17 cellular contexts compared by ENCODE assay signal in genomic region chr2:133412637-133413164, GRCh38.
A peak's percentile ranks its signal among the peaks of the same experiment; 100 is the strongest.
DNase-seq lines count a peak whose midpoint lies in the region; ATAC-seq and TF ChIP-seq lines count a peak whose summit lies in the region.
"Had no signal": no experiment of that assay in that cellular context is flagged by ENCODE, and none has a peak within 500 bp of the region (broad histone marks: within the 10 kb centered on the region; RNA-seq: fewer than 3 reads in every experiment).

No MANE protein-coding gene starts in this region.

- H3K79me1 ChIP-seq in IMR-90 (ENCODE audit: low read depth in 1 of 2, low read length in 2 of 2) (0 out of 4 replicates have a peak, but pooled peaks cover 0 to 6% of the 10 kb centered on the region in 2 experiments), trophoblast cell (ENCODE audit: low read length) (no peaks in the 10 kb centered on the region)

- no peak for TF ChIP-seq RAD21 in IMR-90 (IDR thresholded peaks at IDR 0.05; ENCODE audit: low read length)

- H2BK20ac ChIP-seq in IMR-90 (ENCODE audit: low read depth, low read length), result peak overlapping the region; percentile 43

- ATAC-seq in IMR-90 (ENCODE audit: low read depth) (peak; percentile 40), GM21526 (IDR thresholded peaks at IDR 0.05; ENCODE audit: low FRiP score, unreplicated experiment) (no peak)

- POLR2A ChIA-PET in IMR-90 (lab: Charles Lee; ENCODE audit: unreplicated experiment), result no interaction called here

- intact Hi-C loops in IMR-90 (cut with micrococcal nuclease), result loop anchor here (10.0 kb wide), 1 partner anchor 372 kb away; no protein-coding TSS in a partner anchor

- no peak overlapping the region for H2BK12ac ChIP-seq in trophoblast cell (ENCODE audit: low read length)

- H3K9ac ChIP-seq in IMR-90 (ENCODE audit: low read depth, low read length) (no peak overlapping the region), trophoblast cell (ENCODE audit: low read length) (peak overlapping the region; percentile 30)
- H3K9ac ChIP-seq: GM23248 had no signal

- BruUV-seq in IMR-90 (replicated peaks; lab: Mats Ljungman, UMichigan), result no TSS peak

- in situ Hi-C loops in IMR-90 (cut with MboI; ENCODE audit: low sequenced_read_pairs), result no loop called here

- dilution Hi-C loops in IMR-90 (cut with HindIII; ENCODE audit: low sequenced_read_pairs, unreplicated experiment), result no loop called here

- no peak overlapping the region for H3K27ac ChIP-seq in IMR-90 (ENCODE audit: insufficient read depth, low read length)
- no peak overlapping the region for H3K27ac ChIP-seq in trophoblast cell (ENCODE audit: low read depth, low read length)
- H3K27ac ChIP-seq: GM23248 had no signal

- no peak for TF ChIP-seq CTCF in IMR-90 (conservative IDR thresholded peaks at IDR 0.05; ENCODE audit: low read depth, low read length)

- H3K79me2 ChIP-seq in trophoblast cell (ENCODE audit: control insufficient read depth, insufficient read depth, low read length, poor library complexity), result no peaks in the 10 kb centered on the region

- H3K27me3 ChIP-seq in IMR-90 (ENCODE audit: control insufficient read depth, insufficient read depth, low read length) (no peaks in the 10 kb centered on the region), trophoblast cell (ENCODE audit: insufficient read depth, low read length) (no peaks in the 10 kb centered on the region)

- H2BK5ac ChIP-seq in IMR-90 (ENCODE audit: low read depth, low read length, poor library complexity, severe bottlenecking) (peak overlapping the region; percentile 9), trophoblast cell (ENCODE audit: low read depth, low read length, poor library complexity) (no peak overlapping the region)

- H4K8ac ChIP-seq in IMR-90 (ENCODE audit: low read depth in 2 of 2, low read length in 2 of 2) (peak overlapping the region in 1 of 2 experiments; percentile 8; a peak in 2 of 4 replicates), trophoblast cell (ENCODE audit: low read depth, low read length) (no peak overlapping the region)

- no peaks in the 10 kb centered on the region for H3K9me3 ChIP-seq in IMR-90 (ENCODE audit: control insufficient read depth, insufficient read depth, low read length)
- H3K9me3 ChIP-seq in trophoblast cell (ENCODE audit: insufficient read depth, low read depth, low read length), result peaks cover 2% of the 10 kb centered on the region

- H2AK9ac ChIP-seq in IMR-90 (replicated peaks; ENCODE audit: low read depth, low read length, poor library complexity), result no peak overlapping the region

- H3K36me3 ChIP-seq in IMR-90 (ENCODE audit: control insufficient read depth, insufficient read depth, low read length), result no peaks in the 10 kb centered on the region
- no peaks in the 10 kb centered on the region for H3K36me3 ChIP-seq in trophoblast cell (ENCODE audit: control insufficient read depth in 1 of 2, insufficient read depth in 2 of 2, low read length in 2 of 2)

- no peak overlapping the region for H2AFZ ChIP-seq in IMR-90 (replicated peaks; ENCODE audit: low read length, poor library complexity)
- no peak overlapping the region for H2AFZ ChIP-seq in trophoblast cell (ENCODE audit: insufficient read depth, low read length, poor library complexity)
- H2AFZ ChIP-seq: GM23248 had no signal

- 0 out of 2 replicates have a peak overlapping the region, but pooled peaks have one; percentile 4 for H3K56ac ChIP-seq in IMR-90 (ENCODE audit: extremely low read depth, insufficient read depth, low read length)

- H3K23ac ChIP-seq in IMR-90 (ENCODE audit: low read depth, low read length), result peak overlapping the region; percentile 31; the same call in 1 of the 2 replicates
- H3K23ac ChIP-seq in trophoblast cell (ENCODE audit: low read length), result no peak overlapping the region

- H3K4me2 ChIP-seq in IMR-90 (ENCODE audit: low read depth, low read length), result no peak overlapping the region
- no peak overlapping the region for H3K4me2 ChIP-seq in trophoblast cell (ENCODE audit: low read length)

- H4K91ac ChIP-seq in IMR-90 (ENCODE audit: insufficient read depth, low read depth, low read length) (peak overlapping the region; percentile 88), trophoblast cell (ENCODE audit: low read depth, low read length) (no peak overlapping the region)

- H3K4me1 ChIP-seq in IMR-90 (ENCODE audit: control insufficient read depth, insufficient read depth, low read length) (peaks cover 11% of the 10 kb centered on the region), trophoblast cell (ENCODE audit: control insufficient read depth in 1 of 2, insufficient read depth in 2 of 2, low read length in 2 of 2) (no peaks in the 10 kb centered on the region)

- no peaks in the 10 kb centered on the region for H4K20me1 ChIP-seq in IMR-90 (ENCODE audit: insufficient read depth, low read length)

- peak overlapping the region; percentile 81; the same call in 1 of the 2 replicates for H3K14ac ChIP-seq in IMR-90 (replicated peaks; ENCODE audit: low read depth, low read length)
- H3K14ac ChIP-seq in trophoblast cell (ENCODE audit: low read length), result no peak overlapping the region

- CTCF ChIA-PET in IMR-90 (lab: Yijun Ruan, JAX), result no interaction called here

- peak overlapping the region; percentile 79 for H3K18ac ChIP-seq in IMR-90 (ENCODE audit: low read depth, low read length)
- no peak overlapping the region for H3K18ac ChIP-seq in trophoblast cell (ENCODE audit: low read length)

- DNase-seq in IMR-90 (no peak), amniotic epithelial cell (ENCODE audit: low read depth) (peak; percentile 21), trophoblast cell (no peak), epidermal melanocyte (ENCODE audit: insufficient read length, low spot score) (no peak), RKO (ENCODE audit: low spot score) (no peak)
- DNase-seq: 8988T; C1 segment of cervical spinal cord; Calu3; CD4-positive, alpha-beta memory T cell; COR-L47; DMS53; DMS79 treated with DMSO at 0.1 percent for 48 hours; GF-D8; GM23248; H7; HCEC 1CT had no signal

- H4K12ac ChIP-seq in trophoblast cell (ENCODE audit: low read depth, low read length), result no peak overlapping the region

- H2BK120ac ChIP-seq in IMR-90 (ENCODE audit: low read depth, low read length), result peak overlapping the region; percentile 58
- no peak overlapping the region for H2BK120ac ChIP-seq in trophoblast cell (ENCODE audit: insufficient read depth, low read length, poor library complexity)

- no peak for TF ChIP-seq POLR2A in IMR-90 (IDR thresholded peaks at IDR 0.05; ENCODE audit: low read depth, low read length)

- peak overlapping the region; percentile 42; the same call in 1 of the 3 replicates for H2BK15ac ChIP-seq in IMR-90 (ENCODE audit: low read depth, low read length)

- H2AK5ac ChIP-seq in IMR-90 (ENCODE audit: low read depth, low read length), result peak overlapping the region; percentile 77
- no peak overlapping the region for H2AK5ac ChIP-seq in trophoblast cell (ENCODE audit: low read length)

- peaks cover 14% of the 10 kb centered on the region for H3K9me1 ChIP-seq in IMR-90 (ENCODE audit: insufficient read depth, low read length)

- H3K4me3 ChIP-seq in IMR-90 (ENCODE audit: insufficient read depth, low read depth, low read length), result no peak overlapping the region
- H3K4me3 ChIP-seq in trophoblast cell (ENCODE audit: low read depth, low read length), result no peak overlapping the region
- H3K4me3 ChIP-seq: GM23248 had no signal

- peak overlapping the region; percentile 75; the same call in 1 of the 2 replicates for H4K5ac ChIP-seq in IMR-90 (ENCODE audit: low read depth, low read length)

- H3K4ac ChIP-seq in IMR-90 (ENCODE audit: low read depth, low read length), result peak overlapping the region; percentile 52
- H3K4ac ChIP-seq in trophoblast cell (ENCODE audit: low read depth, low read length), result no peak overlapping the region

TF ChIP-seq in IMR-90, 13 proteins besides CTCF, POLR2A, EP300 and RAD21:
- TF ChIP-seq MAFK (IDR thresholded peaks at IDR 0.05; ENCODE audit: low read depth, low read length) (no peak), RCOR1 (IDR thresholded peaks at IDR 0.05; ENCODE audit: insufficient replicate concordance, low read length) (no peak)
